In the genomic region with DNA sequence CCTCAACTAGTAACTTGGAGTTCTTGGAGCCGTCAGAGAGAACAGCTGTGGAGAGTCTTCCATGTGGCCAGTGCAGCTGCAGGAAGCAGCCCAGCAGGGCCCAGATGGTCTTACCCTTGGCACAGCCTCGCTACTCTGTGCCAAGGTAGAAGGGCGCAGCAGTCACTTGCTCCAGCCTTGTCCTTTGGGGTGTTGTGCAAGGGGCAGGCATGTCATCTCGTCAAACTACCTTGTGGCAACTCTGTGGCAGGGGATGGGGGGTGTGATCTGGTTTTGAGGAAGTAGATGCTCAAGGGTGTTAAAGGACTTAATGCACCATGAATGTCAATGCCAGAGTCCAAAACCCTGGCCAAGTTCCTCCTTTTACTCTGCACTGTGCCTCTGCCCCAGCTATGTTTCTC, we compare ENCODE assay signal across 13 cellular contexts. TPM values are rescaled to one million over a fixed set of nuclear protein-coding genes. Genes with fewer than 3 reads are reported as not detected.
DNase-seq lines count a peak whose midpoint lies in the region; ATAC-seq, FAIRE-seq and TF ChIP-seq lines count a peak whose summit lies in the region.
"Had no signal": no experiment of that assay in that cellular context is flagged by ENCODE, and none has a peak within 500 bp of the region (broad histone marks: within the 10 kb centered on the region; RNA-seq: fewer than 3 reads in every experiment).

No MANE protein-coding gene starts in this region.

- H3K9me3 ChIP-seq in GM23248 (ENCODE audit: low read depth) (no peaks in the 10 kb centered on the region), pancreas (no peaks in the 10 kb centered on the region)

- in situ Hi-C loops in GM23248 (cut with MboI), result loop anchor here (10.0 kb wide), 1 partner anchor 151 kb away; no protein-coding TSS in a partner anchor

- no peak for FAIRE-seq in pancreas (lab: Jason Lieb, UNC)
- FAIRE-seq: islet of Langerhans had no signal

- CTCF ChIA-PET in RWPE1 (lab: Yijun Ruan, JAX), result no interaction called here

- H3K4me1 ChIP-seq in GM23248 (ENCODE audit: insufficient read depth), result peaks cover 24% of the 10 kb centered on the region
- no peaks in the 10 kb centered on the region for H3K4me1 ChIP-seq in pancreas

- peak in 3 of 4 donors; percentile 23 to 62 (median 30) for ATAC-seq in pancreas
- ATAC-seq: stimulated activated effector memory CD8-positive, alpha-beta T cell treated with anti-CD3 and anti-CD28 coated beads, Interleukin-12 subunit alpha, Interleukin-12 subunit beta, amount 100 ng/mL, for 72 hours had no signal

- peak overlapping the region; percentile 62; the same call in 1 of the 2 replicates for H3K27ac ChIP-seq in GM23248
- H3K27ac ChIP-seq in pancreas, result no peak overlapping the region
- no peak overlapping the region for H3K27ac ChIP-seq in RWPE1
- H3K27ac ChIP-seq: C4-2B had no signal

- H2AFZ ChIP-seq in GM23248, result no peak overlapping the region

- H3K27me3 ChIP-seq in GM23248 (replicated peaks; ENCODE audit: insufficient read depth) (no peaks in the 10 kb centered on the region), pancreas (no peaks in the 10 kb centered on the region)

- H3K4me3 ChIP-seq in GM23248, result no peak overlapping the region
- H3K4me3 ChIP-seq in pancreas, result no peak overlapping the region

- POLR2A ChIA-PET in RWPE1 (lab: Yijun Ruan, JAX; ENCODE audit: low non-redundant PET), result no interaction called here

- H3F3A ChIP-seq in GM23248 (ENCODE audit: insufficient read depth), result peaks cover 46% of the 10 kb centered on the region

- no peak for DNase-seq in GM23248
- peak; percentile 89 for DNase-seq in SIG-M5 (lab: John Stamatoyannopoulos, UW)
- peak; percentile 47 for DNase-seq in germinal center (ENCODE audit: low spot score)
- DNase-seq in pancreas, result peak in 1 of 6 donors; percentile 25
- no peak for DNase-seq in RWPE1 (ENCODE audit: low spot score)
- no peak for DNase-seq in activated CD4-positive, alpha-beta T cell treated with anti-CD3 and anti-CD28 coated beads for 48 hours
- DNase-seq in EL, result no peak
- no peak for DNase-seq in HPDE6-E6E7 (ENCODE audit: extremely low spot score)
- DNase-seq: activated CD4-positive, alpha-beta T cell treated with anti-CD3 and anti-CD28 coated beads, Interleukin-2, amount 50 U/mL, for 1 hour; activated naive CD4-positive, alpha-beta T cell treated with Interleukin-2 at 50 U/mL for 16 hours had no signal

- H3K36me3 ChIP-seq in GM23248 (ENCODE audit: low read depth) (peaks cover 16% of the 10 kb centered on the region), pancreas (peaks cover 0 to 39% (median 4%) of the 10 kb centered on the region in 3 donors)

- peaks cover 8% of the 10 kb centered on the region; the same call in 1 of the 2 replicates for H3K79me2 ChIP-seq in GM23248 (ENCODE audit: insufficient read depth)

- H3K4me2 ChIP-seq in GM23248 (ENCODE audit: unreplicated experiment), result no peak overlapping the region

- no peak overlapping the region for H3K9ac ChIP-seq in GM23248

- WGBS in GM23248 (ENCODE audit: low coverage in 1 of 2, low lambda C conversion rate in 2 of 2, missing lambda C conversion rate in 2 of 2), 2 experiments, result 61 to 67% methylated on average over 4 of the region's 4 CpGs
- WGBS in pancreas, 2 donors, result 76 to 85% methylated on average over 4 of the region's 4 CpGs

- H4K20me1 ChIP-seq in GM23248 (ENCODE audit: insufficient read depth), result no peaks in the 10 kb centered on the region

- TF ChIP-seq CTCF in pancreas (IDR thresholded peaks at IDR 0.05) (no peak), RWPE1 (conservative IDR thresholded peaks at IDR 0.05; ENCODE audit: low read depth) (no peak)

- no peaks in the 10 kb centered on the region for H3K9me2 ChIP-seq in GM23248 (ENCODE audit: insufficient read depth)

- intact Hi-C loops in pancreas (cut with DNase I), result loop anchor here in 1 of 3 donors (10.0 kb wide), 1 partner anchor 151 kb away; no protein-coding TSS in a partner anchor

RNA-seq across cellular contexts. Expression of gene TBC1D14, which starts 34.2 kb away (rescaled TPM):
- total RNA-seq in GM23248 (2014; rRNA removed; shearing (Covaris generic)), result 39.1 and 48.7 TPM in 2 replicates
- polyA plus RNA-seq in GM23248 (2016; fragmentation: Nextera tagmentation; extraction: Ambion mirVana), result 20.0 and 20.4 TPM in 2 replicates
- total RNA-seq in pancreas, result 10 to 100 TPM; 11.6 to 23.9 (median 15.2) TPM
- polyA plus RNA-seq in pancreas, result 10 to 100 TPM in 1 of 2 donors, 1 to 10 TPM in 1; 8.9 to 16.2 TPM

Comparison
In these comparisons a context has a peak if more than half of its experiments do, and no peak if none do; other contexts are left out.
1. DNase-seq: peak in SIG-M5 (single experiment) and germinal center (single experiment); none in GM23248 (single experiment), RWPE1 (single experiment), activated CD4-positive, alpha-beta T cell treated with anti-CD3 and anti-CD28 coated beads for 48 hours (single experiment), EL (single experiment) and HPDE6-E6E7 (single experiment).